In genomic region chr20:15930324-15931305, GRCh38 we compare ENCODE assay signal across 8 cellular contexts.
A peak's percentile ranks its signal among the peaks of the same experiment; 100 is the strongest.
DNase-seq lines count a peak whose midpoint lies in the region; ATAC-seq and TF ChIP-seq lines count a peak whose summit lies in the region.

No MANE protein-coding gene starts in this region.

- DNase-seq in DMS53 treated with DMSO at 0.1 percent for 48 hours (lab: John Stamatoyannopoulos, UW; ENCODE audit: unreplicated experiment) = peak; percentile 31
- DNase-seq in NAMALWA (ENCODE audit: low spot score) = peak; percentile 2
- peak; percentile 45 for DNase-seq in amniotic stem cell (lab: John Stamatoyannopoulos, UW)
- DNase-seq in left kidney (ENCODE audit: low read depth, low spot score) = peak; percentile 75
- no peak for DNase-seq in vagina (ENCODE audit: extremely low spot score in 2 of 2)

- H3K9me3 ChIP-seq in vagina = no peaks in the 10 kb centered on the region

- H3K4me3 ChIP-seq in vagina = no peak overlapping the region

- no peak for TF ChIP-seq POLR2A in vagina (IDR thresholded peaks at IDR 0.05)

- H3K36me3 ChIP-seq in vagina = no peaks in the 10 kb centered on the region

- H3K27me3 ChIP-seq in vagina = no peaks in the 10 kb centered on the region

- intact Hi-C loops in vagina (cut with DNase I) = no loop called here

- H3K4me1 ChIP-seq in vagina = no peaks in the 10 kb centered on the region

- peak in 2 of 3 experiments; percentile 27 to 31 for TF ChIP-seq CTCF in vagina (IDR thresholded peaks at IDR 0.05)

- H3K27ac ChIP-seq in vagina = no peak overlapping the region

- ATAC-seq in GM21786 (IDR thresholded peaks at IDR 0.05; ENCODE audit: unreplicated experiment) (no peak), HG03025 (IDR thresholded peaks at IDR 0.05; ENCODE audit: low FRiP score, unreplicated experiment) (no peak), esophagus mucosa (no peak)

Comparison
In these comparisons a context has a peak if more than half of its experiments do, and no peak if none do; other contexts are left out.
1. DNase-seq: peak in DMS53 treated with DMSO at 0.1 percent for 48 hours (single experiment), NAMALWA (single experiment), amniotic stem cell (single experiment) and left kidney (single experiment); none in vagina (0 of 2).